Comparison of ENCODE assay signal across 8 cellular contexts in genomic region chr6:134174790-134175531, GRCh38.
DNase-seq lines count a peak whose midpoint lies in the region; ATAC-seq, FAIRE-seq and TF ChIP-seq lines count a peak whose summit lies in the region.

No MANE protein-coding gene starts in this region.

- H3K4me3 Mint-ChIP-seq in progenitor cell of endocrine pancreas (ENCODE audit: low read depth): peak overlapping the region; percentile 89

- H3K9me3 ChIP-seq in adrenal gland (replicated peaks in 1 of 3) (no peaks in the 10 kb centered on the region), heart right ventricle (no peaks in the 10 kb centered on the region), upper lobe of right lung (no peaks in the 10 kb centered on the region)

- H3K9me3 Mint-ChIP-seq in progenitor cell of endocrine pancreas (ENCODE audit: low read depth): no peaks in the 10 kb centered on the region

- H3K27ac ChIP-seq in adrenal gland: peak overlapping the region; percentile 94 to 100 (median 98)
- H3K27ac ChIP-seq in heart right ventricle: peak overlapping the region; percentile 97 to 100 (median 98)
- H3K27ac ChIP-seq in upper lobe of right lung: peak overlapping the region; percentile 99

- TF ChIP-seq POLR2A in GM12891 (IDR thresholded peaks at IDR 0.05; ENCODE audit: low read depth, low read length): peak; percentile 96
- peak; percentile 97 to 100 for TF ChIP-seq POLR2A in adrenal gland (IDR thresholded peaks at IDR 0.05)

- 0% methylated on average over 2 to 97 of the region's 97 CpGs; no CpG with 5 or more reads in 1 of the 4 donors for WGBS in adrenal gland, 4 donors
- 0% methylated on average over 75 to 97 of the region's 97 CpGs for WGBS in heart right ventricle, 2 donors

- H3K36me3 ChIP-seq in adrenal gland (replicated peaks in 1 of 2): peaks cover 0 to 37% of the 10 kb centered on the region in 2 donors
- peaks cover 0 to 40% (median 29%) of the 10 kb centered on the region in 9 donors for H3K36me3 ChIP-seq in heart right ventricle
- peaks cover 40% of the 10 kb centered on the region for H3K36me3 ChIP-seq in upper lobe of right lung

- H3K27me3 ChIP-seq in adrenal gland: no peaks in the 10 kb centered on the region
- no peaks in the 10 kb centered on the region for H3K27me3 ChIP-seq in heart right ventricle
- no peaks in the 10 kb centered on the region for H3K27me3 ChIP-seq in upper lobe of right lung

- DNase-seq in GM12891 (ENCODE audit: insufficient read length, low spot score) (peak; percentile 82), NCI-H1105 treated with DMSO at 0.1 percent for 48 hours (lab: John Stamatoyannopoulos, UW) (peak; percentile 69), T follicular helper cell (ENCODE audit: low read depth) (peak; percentile 88), adrenal gland (peak; percentile 92 to 97 (median 96)), heart right ventricle (peak; percentile 95), progenitor cell of endocrine pancreas (ENCODE audit: low spot score, unreplicated experiment) (peak; percentile 90), upper lobe of right lung (peak; percentile 98)

- ATAC-seq in HG02678 (IDR thresholded peaks at IDR 0.05; ENCODE audit: unreplicated experiment): peak; percentile 78
- ATAC-seq in heart right ventricle: peak; percentile 85 to 96 (median 91)
- peak; percentile 91 for ATAC-seq in upper lobe of right lung

- peaks cover 15% of the 10 kb centered on the region for H3K27me3 Mint-ChIP-seq in progenitor cell of endocrine pancreas

- H3K4me3 ChIP-seq in adrenal gland (peak overlapping the region; percentile 28 to 94 (median 62)), heart right ventricle (peak overlapping the region; percentile 66 to 85 (median 78)), upper lobe of right lung (peak overlapping the region; percentile 66)

- TF ChIP-seq CTCF in adrenal gland (IDR thresholded peaks at IDR 0.05) (peak in 1 of 6 experiments; percentile 16), heart right ventricle (IDR thresholded peaks at IDR 0.05) (peak in 1 of 9 donors; percentile 1), progenitor cell of endocrine pancreas (IDR thresholded peaks at IDR 0.05; ENCODE audit: unreplicated experiment) (peak; percentile 3), upper lobe of right lung (IDR thresholded peaks at IDR 0.05) (no peak)

- H3K4me1 ChIP-seq in adrenal gland (replicated peaks in 1 of 2) (peaks cover 19 to 60% of the 10 kb centered on the region in 2 donors), heart right ventricle (peaks cover 2 to 75% (median 56%) of the 10 kb centered on the region in 9 donors), upper lobe of right lung (peaks cover 50% of the 10 kb centered on the region)

- H3K27ac Mint-ChIP-seq in progenitor cell of endocrine pancreas: peak overlapping the region; percentile 96

- intact Hi-C loops in adrenal gland (cut with DNase I) (loop anchor here (5.0 to 10.0 kb wide), 4 partner anchors 72 to 467 kb away; no protein-coding TSS in a partner anchor), heart right ventricle (cut with DNase I) (loop anchor here (1.0 to 10.0 kb wide), 27 partner anchors 62 to 767 kb away; no protein-coding TSS in a partner anchor), upper lobe of right lung (cut with DNase I) (loop anchor here (5.0 to 10.0 kb wide), 2 partner anchors 470 to 647 kb away; no protein-coding TSS in a partner anchor)

- peak; percentile 91 for FAIRE-seq in GM12891 (lab: Jason Lieb, UNC)

- peaks cover 19% of the 10 kb centered on the region for H3K4me1 Mint-ChIP-seq in progenitor cell of endocrine pancreas (ENCODE audit: low read depth)

- H3K36me3 Mint-ChIP-seq in progenitor cell of endocrine pancreas (ENCODE audit: insufficient read depth): peaks cover 20% of the 10 kb centered on the region

TF ChIP-seq in GM12891, 5 proteins besides CTCF, POLR2A, EP300 and RAD21:
- TF ChIP-seq SPI1 (IDR thresholded peaks at IDR 0.05; ENCODE audit: low read depth, low read length) (no peak), PAX5 (IDR thresholded peaks at IDR 0.05; ENCODE audit: insufficient read depth, low read length, severe bottlenecking) (peak; percentile 23), POLR2AphosphoS5 (IDR thresholded peaks at IDR 0.05; ENCODE audit: low read depth, low read length) (peak; percentile 96), TAF1 (IDR thresholded peaks at IDR 0.05; ENCODE audit: low read depth, low read length) (peak; percentile 84), POU2F2 (IDR thresholded peaks at IDR 0.05; ENCODE audit: low read depth, low read length) (peak; percentile 65; the same call in 1 of the 2 replicates)

Comparison
In these comparisons a context has a peak if more than half of its experiments do, and no peak if none do; other contexts are left out.
1. Peak in every context shown above with its lines: DNase-seq, ATAC-seq, H3K4me3 ChIP-seq and H3K27ac ChIP-seq.